ENCODE assay signal across 27 cellular contexts in the genomic region with DNA sequence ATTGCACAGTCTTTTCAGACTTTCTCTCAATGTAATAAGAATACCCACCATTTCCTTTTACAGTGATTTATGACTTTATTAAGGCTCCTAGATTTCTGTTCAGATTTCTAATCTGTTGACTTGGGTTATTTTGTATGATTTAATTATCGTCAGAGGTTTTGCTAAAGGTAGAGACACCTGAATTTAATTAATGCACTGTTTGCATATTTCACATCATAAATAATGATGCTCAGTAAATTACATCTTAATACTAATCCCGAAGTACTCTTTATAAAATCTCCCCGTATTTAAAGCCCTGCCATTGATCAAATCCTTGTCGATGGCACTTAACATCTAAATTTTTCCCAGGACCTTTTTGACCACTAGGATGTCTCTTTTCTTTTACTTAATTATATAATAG.
"Had no signal": no experiment of that assay in that cellular context is flagged by ENCODE, and none has a peak within 500 bp of the region (broad histone marks: within the 10 kb centered on the region; RNA-seq: fewer than 3 reads in every experiment).

No MANE protein-coding gene starts in this region.

- H3K27ac ChIP-seq: stomach, suprapubic skin, testis, thoracic aorta, thyroid gland, tibial artery, tibial nerve, transverse colon, upper lobe of left lung, upper lobe of right lung, uterus, vagina had no signal

- DNase-seq: stimulated activated CD4-positive, alpha-beta T cell treated with anti-CD3 and anti-CD28 coated beads, Interleukin-2, amount 100 ng/mL, for 48 hours; stimulated activated CD4-positive, alpha-beta T cell treated with anti-CD3 and anti-CD28 coated beads, Interleukin-4, amount 100 ng/mL, for 1 hour; stimulated activated CD4-positive, alpha-beta T cell treated with anti-CD3 and anti-CD28 coated beads, Interleukin-4, amount 100 ng/mL, for 24 hours; stimulated activated CD4-positive, alpha-beta T cell treated with anti-CD3 and anti-CD28 coated beads, Interleukin-4, amount 100 ng/mL, for 4 hours; stimulated activated CD8-positive, alpha-beta memory T cell treated with anti-CD3 and anti-CD28 coated beads, Interleukin-4, amount 100 ng/mL, for 48 hours; stimulated activated naive B cell treated with anti-CD40 and anti-IgM and Interleukin-4, amounts not matched to agents 10 μg/mL and 1 μg/mL and 100 μg/mL, for 72 hours; stimulated activated naive CD4-positive, alpha-beta T cell; stimulated activated naive CD4-positive, alpha-beta T cell treated with Interleukin-2 at 50 U/mL for 16 hours; stimulated activated naive CD8-positive, alpha-beta T cell treated with anti-CD3 and anti-CD28 coated beads, Interleukin-15, amount 100 ng/mL, for 72 hours; stimulated activated naive CD8-positive, alpha-beta T cell treated with anti-CD3 and anti-CD28 coated beads, Interleukin-15, Interleukin-2, amounts not matched to agents 100 U/mL and 50 U/mL, for 24 hours; stomach; substantia nigra; testis; thyroid gland; tibial artery; transverse colon; trophoblast cell; upper lobe of left lung; upper lobe of right lung; uterus had no signal

- H3K4me3 ChIP-seq: stomach, suprapubic skin, testis, thoracic aorta, thyroid gland, tibial artery, tibial nerve, transverse colon, upper lobe of left lung, upper lobe of right lung, uterus, vagina had no signal

- H3K27me3 ChIP-seq: stomach, suprapubic skin, testis, thyroid gland, tibial artery, tibial nerve, transverse colon, upper lobe of left lung, upper lobe of right lung, uterus, vagina had no signal

- H3K9me3 ChIP-seq: stomach, suprapubic skin, testis, thoracic aorta, thyroid gland, tibial artery, tibial nerve, transverse colon, upper lobe of left lung, upper lobe of right lung, uterus, vagina had no signal

- FAIRE-seq: urothelium cell line had no signal

- H3K36me3 ChIP-seq: stomach, suprapubic skin, thoracic aorta, thyroid gland, tibial artery, tibial nerve, transverse colon, upper lobe of left lung, upper lobe of right lung, uterus, vagina had no signal

- ATAC-seq: stimulated activated effector memory CD8-positive, alpha-beta T cell treated with anti-CD3 and anti-CD28 coated beads, Interleukin-12 subunit alpha, Interleukin-12 subunit beta, amount 100 ng/mL, for 72 hours; stimulated activated memory B cell treated with anti-CD40 and anti-IgM and Interleukin-4, amounts not matched to agents 10 μg/mL and 1 μg/mL and 100 μg/mL, for 72 hours; stimulated activated naive B cell treated with anti-CD40 and anti-IgM and Interleukin-4, amounts not matched to agents 10 μg/mL and 1 μg/mL and 100 μg/mL, for 72 hours; stimulated activated naive CD8-positive, alpha-beta T cell treated with anti-CD3 and anti-CD28 coated beads, Interleukin-15, amount 100 ng/mL, for 72 hours; stimulated activated naive CD8-positive, alpha-beta T cell treated with anti-CD3 and anti-CD28 coated beads, Interleukin-15, Interleukin-2, amounts not matched to agents 100 U/mL and 50 U/mL, for 24 hours; upper lobe of right lung had no signal

- H3K4me1 ChIP-seq: suprapubic skin, thyroid gland, tibial nerve, transverse colon, uterus had no signal
